In the genomic region with DNA sequence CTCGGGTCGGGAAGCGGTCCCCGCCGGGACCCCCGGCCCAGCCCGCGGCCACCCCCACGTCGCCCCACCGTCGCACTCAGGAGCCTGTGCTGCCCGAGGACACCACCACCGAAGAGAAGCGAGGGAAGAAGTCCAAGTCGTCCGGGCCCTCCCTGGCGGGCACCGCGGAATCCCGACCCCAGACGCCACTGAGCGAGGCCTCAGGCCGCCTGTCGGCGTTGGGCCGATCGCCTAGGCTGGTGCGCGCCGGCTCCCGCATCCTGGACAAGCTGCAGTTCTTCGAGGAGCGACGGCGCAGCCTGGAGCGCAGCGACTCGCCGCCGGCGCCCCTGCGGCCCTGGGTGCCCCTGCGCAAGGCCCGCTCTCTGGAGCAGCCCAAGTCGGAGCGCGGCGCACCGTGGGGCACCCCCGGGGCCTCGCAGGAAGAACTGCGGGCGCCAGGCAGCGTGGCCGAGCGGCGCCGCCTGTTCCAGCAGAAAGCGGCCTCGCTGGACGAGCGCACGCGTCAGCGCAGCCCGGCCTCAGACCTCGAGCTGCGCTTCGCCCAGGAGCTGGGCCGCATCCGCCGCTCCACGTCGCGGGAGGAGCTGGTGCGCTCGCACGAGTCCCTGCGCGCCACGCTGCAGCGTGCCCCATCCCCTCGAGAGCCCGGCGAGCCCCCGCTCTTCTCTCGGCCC, we compare ENCODE assay signal across 16 cellular contexts. TPM values are rescaled to one million over a fixed set of nuclear protein-coding genes. Genes with fewer than 3 reads are reported as not detected.
A peak's percentile ranks its signal among the peaks of the same experiment; 100 is the strongest.
DNase-seq lines count a peak whose midpoint lies in the region; ATAC-seq, FAIRE-seq and TF ChIP-seq lines count a peak whose summit lies in the region.
"Had no signal": no experiment of that assay in that cellular context is flagged by ENCODE, and none has a peak within 500 bp of the region (broad histone marks: within the 10 kb centered on the region; RNA-seq: fewer than 3 reads in every experiment).

No MANE protein-coding gene starts in this region.

- H3K4me3 Mint-ChIP-seq in endodermal cell (no peak overlapping the region), nephron progenitor cell (no peak overlapping the region), type B pancreatic cell (no peak overlapping the region)
- peak overlapping the region in 2 of 10 donors; percentile 23 to 38 for H3K4me3 Mint-ChIP-seq in naive thymus-derived CD4-positive, alpha-beta T cell
- H3K4me3 Mint-ChIP-seq: central memory CD8-positive, alpha-beta T cell; nephron had no signal

- in situ Hi-C loops in HepG2 (cut with HindIII; ENCODE audit: extremely low pct_ligation_motif_present, low pct_unique_long_range_greater_than_20kb) = no loop called here

- no peaks in the 10 kb centered on the region for H3K9me3 Mint-ChIP-seq in endodermal cell
- no peaks in the 10 kb centered on the region for H3K9me3 Mint-ChIP-seq in nephron progenitor cell
- H3K9me3 Mint-ChIP-seq in type B pancreatic cell = no peaks in the 10 kb centered on the region
- no peaks in the 10 kb centered on the region for H3K9me3 Mint-ChIP-seq in naive thymus-derived CD4-positive, alpha-beta T cell
- H3K9me3 Mint-ChIP-seq: activated naive CD4-positive, alpha-beta T cell treated with anti-CD3 and anti-CD28 coated beads, Interleukin-2, amount 50 U/mL, for 72 hours; central memory CD8-positive, alpha-beta T cell; nephron; stimulated activated naive B cell treated with anti-CD40 and anti-IgM and Interleukin-4, amounts not matched to agents 10 μg/mL and 1 μg/mL and 100 μg/mL, for 72 hours had no signal

- TF ChIP-seq CTCF in HepG2 (CRISPR knock-in tag; IDR thresholded peaks at IDR 0.05) = no peak
- TF ChIP-seq CTCF in right lobe of liver (IDR thresholded peaks at IDR 0.05) = no peak
- TF ChIP-seq CTCF in endodermal cell (conservative IDR thresholded peaks at IDR 0.05) = no peak
- no peak for TF ChIP-seq CTCF in nephron progenitor cell (IDR thresholded peaks at IDR 0.05)
- TF ChIP-seq CTCF in type B pancreatic cell (conservative IDR thresholded peaks at IDR 0.05) = no peak

- H3K9ac ChIP-seq in HepG2 (ENCODE audit: insufficient read depth, low read depth, low read length) (no peak overlapping the region), endodermal cell (ENCODE audit: extremely low read depth, low read length, poor library complexity, severe bottlenecking) (no peak overlapping the region)

- no peaks in the 10 kb centered on the region for H3K79me2 ChIP-seq in HepG2 (ENCODE audit: insufficient read depth, low read length)

- H3K27me3 Mint-ChIP-seq in endodermal cell (ENCODE audit: insufficient read depth) (peaks cover 92% of the 10 kb centered on the region), nephron progenitor cell (ENCODE audit: low read depth, poor library complexity) (peaks cover 44% of the 10 kb centered on the region), type B pancreatic cell (peaks cover 38% of the 10 kb centered on the region)
- H3K27me3 Mint-ChIP-seq in naive thymus-derived CD4-positive, alpha-beta T cell = peaks cover 5 to 55% (median 9%) of the 10 kb centered on the region in 5 donors

- no peak overlapping the region for H2AFZ ChIP-seq in HepG2 (ENCODE audit: low read length)

- no peak for FAIRE-seq in HepG2 (lab: Jason Lieb, UNC)
- FAIRE-seq: D721Med had no signal

- peak overlapping the region in 1 of 3 experiments; percentile 39; a peak in 1 of 6 replicates for H3K4me3 ChIP-seq in HepG2 (replicated peaks in 1 of 3; ENCODE audit: insufficient read depth in 1 of 3, low read depth in 2 of 3, low read length in 3 of 3)
- H3K4me3 ChIP-seq in right lobe of liver = no peak overlapping the region
- H3K4me3 ChIP-seq in endodermal cell (ENCODE audit: low read length) = no peak overlapping the region
- peak overlapping the region in 1 of 2 donors; percentile 11 for H3K4me3 ChIP-seq in aorta (ENCODE audit: low read length in 2 of 2)
- no peak overlapping the region for H3K4me3 ChIP-seq in naive thymus-derived CD4-positive, alpha-beta T cell (ENCODE audit: low read length)
- H3K4me3 ChIP-seq: left ventricle myocardium inferior, SJCRH30 had no signal

- TF ChIP-seq EP300 in HepG2 (IDR thresholded peaks at IDR 0.05; ENCODE audit: low read depth in 2 of 2, low read length in 2 of 2) = no peak
- TF ChIP-seq EP300 in HepG2 (CRISPR knock-in tag; IDR thresholded peaks at IDR 0.05; ENCODE audit: borderline replicate concordance) = no peak

- no peaks in the 10 kb centered on the region for H3K4me1 ChIP-seq in HepG2 (ENCODE audit: insufficient read depth, low read length)
- H3K4me1 ChIP-seq in right lobe of liver = no peaks in the 10 kb centered on the region
- H3K4me1 ChIP-seq in endodermal cell (ENCODE audit: control insufficient read depth, insufficient read depth, low read length) = no peaks in the 10 kb centered on the region
- H3K4me1 ChIP-seq in aorta (ENCODE audit: control insufficient read depth in 1 of 2, insufficient read depth in 2 of 2, low read length in 2 of 2) = peaks cover 0 to 4% of the 10 kb centered on the region in 2 donors
- no peaks in the 10 kb centered on the region for H3K4me1 ChIP-seq in naive thymus-derived CD4-positive, alpha-beta T cell (ENCODE audit: control insufficient read depth in 2 of 2, insufficient read depth in 2 of 2, low read length in 2 of 2)

- intact Hi-C loops in HepG2 (cut with micrococcal nuclease; ENCODE audit: unreplicated experiment) = no loop called here
- intact Hi-C loops in right lobe of liver (cut with DNase I) = no loop called here
- intact Hi-C loops in aorta (cut with DNase I) = loop anchor here in 1 of 2 donors (5.0 kb wide), 1 partner anchor 49 kb away; the partner anchor contains the start of gene GMPPA
- intact Hi-C loops in naive thymus-derived CD4-positive, alpha-beta T cell (cut with micrococcal nuclease) = no loop called here

- TF ChIP-seq POLR2A in HepG2 (IDR thresholded peaks at IDR 0.05; ENCODE audit: insufficient read depth in 1 of 2, low read depth in 2 of 2, low read length in 2 of 2) (no peak), right lobe of liver (IDR thresholded peaks at IDR 0.05) (no peak)

- H3K9me3 ChIP-seq in HepG2 (ENCODE audit: low read length) (no peaks in the 10 kb centered on the region), right lobe of liver (no peaks in the 10 kb centered on the region), endodermal cell (ENCODE audit: control insufficient read depth, low read length) (no peaks in the 10 kb centered on the region), aorta (ENCODE audit: control insufficient read depth, low read length) (no peaks in the 10 kb centered on the region)
- H3K9me3 ChIP-seq in naive thymus-derived CD4-positive, alpha-beta T cell (ENCODE audit: control insufficient read depth in 2 of 3, low read length in 3 of 3) = no peaks in the 10 kb centered on the region
- H3K9me3 ChIP-seq: left ventricle myocardium inferior, SJCRH30 had no signal

- ATAC-seq in HepG2 (peak; percentile 21), right lobe of liver (no peak), aorta (ENCODE audit: low FRiP score) (no peak)
- no peak for ATAC-seq in naive thymus-derived CD4-positive, alpha-beta T cell

- no TSS peak for BruUV-seq in HepG2 (replicated peaks; lab: Mats Ljungman, UMichigan)

- TF ChIP-seq RAD21 in HepG2 (CRISPR knock-in tag; IDR thresholded peaks at IDR 0.05) = no peak

- POLR2A ChIA-PET in HepG2 (lab: Yijun Ruan, JAX) = no interaction called here
- POLR2A ChIA-PET in naive thymus-derived CD4-positive, alpha-beta T cell (lab: Charles Lee) = no interaction called here

- H3K36me3 Mint-ChIP-seq in endodermal cell (ENCODE audit: low read depth) (no peaks in the 10 kb centered on the region), nephron progenitor cell (ENCODE audit: low read depth) (peaks cover 6% of the 10 kb centered on the region), type B pancreatic cell (peaks cover 6% of the 10 kb centered on the region)
- peaks cover 0 to 15% (median 0%) of the 10 kb centered on the region in 5 donors for H3K36me3 Mint-ChIP-seq in naive thymus-derived CD4-positive, alpha-beta T cell
- H3K36me3 Mint-ChIP-seq: activated naive CD4-positive, alpha-beta T cell treated with anti-CD3 and anti-CD28 coated beads, Interleukin-2, amount 50 U/mL, for 72 hours; stimulated activated naive B cell treated with anti-CD40 and anti-IgM and Interleukin-4, amounts not matched to agents 10 μg/mL and 1 μg/mL and 100 μg/mL, for 72 hours had no signal

- no peaks in the 10 kb centered on the region for H3K36me3 ChIP-seq in HepG2 (replicated peaks in 1 of 2; ENCODE audit: control insufficient read depth in 1 of 2, insufficient read depth in 2 of 2, low read length in 2 of 2)
- H3K36me3 ChIP-seq in right lobe of liver = no peaks in the 10 kb centered on the region
- H3K36me3 ChIP-seq in endodermal cell (ENCODE audit: control insufficient read depth, insufficient read depth, low read length) = no peaks in the 10 kb centered on the region
- H3K36me3 ChIP-seq in aorta (ENCODE audit: control insufficient read depth in 1 of 2, insufficient read depth in 2 of 2, low read length in 1 of 2) = peaks cover 0 to 4% of the 10 kb centered on the region in 2 donors
- no peaks in the 10 kb centered on the region for H3K36me3 ChIP-seq in naive thymus-derived CD4-positive, alpha-beta T cell (ENCODE audit: control insufficient read depth in 2 of 3, insufficient read depth in 3 of 3, low read length in 3 of 3)

- H3K4me1 Mint-ChIP-seq in endodermal cell (peaks cover 4% of the 10 kb centered on the region), nephron progenitor cell (peaks cover 49% of the 10 kb centered on the region), type B pancreatic cell (ENCODE audit: unreplicated experiment) (peaks cover 13% of the 10 kb centered on the region)
- H3K4me1 Mint-ChIP-seq in naive thymus-derived CD4-positive, alpha-beta T cell = peaks cover 0 to 12% (median 4%) of the 10 kb centered on the region in 7 donors
- H3K4me1 Mint-ChIP-seq: central memory CD8-positive, alpha-beta T cell had no signal

- no peak overlapping the region; the same call in 1 of the 2 replicates for H3K4me2 ChIP-seq in HepG2 (ENCODE audit: low read depth, low read length)

- H3K27me3 ChIP-seq in HepG2 (ENCODE audit: control insufficient read depth in 1 of 2, insufficient read depth in 2 of 2, low read length in 2 of 2) (peaks cover 66 to 100% of the 10 kb centered on the region in 2 experiments), right lobe of liver (no peaks in the 10 kb centered on the region), endodermal cell (ENCODE audit: control insufficient read depth, insufficient read depth, low read length, poor library complexity, severe bottlenecking) (peaks cover 5% of the 10 kb centered on the region), aorta (ENCODE audit: control insufficient read depth in 1 of 2, insufficient read depth in 2 of 2, low read length in 1 of 2) (no peaks in the 10 kb centered on the region)
- no peaks in the 10 kb centered on the region for H3K27me3 ChIP-seq in naive thymus-derived CD4-positive, alpha-beta T cell (ENCODE audit: control insufficient read depth in 2 of 2, insufficient read depth in 2 of 2, low read length in 2 of 2)
- H3K27me3 ChIP-seq: SJCRH30 had no signal

- H3K27ac Mint-ChIP-seq in endodermal cell (no peak overlapping the region), nephron progenitor cell (no peak overlapping the region), type B pancreatic cell (no peak overlapping the region)
- no peak overlapping the region for H3K27ac Mint-ChIP-seq in naive thymus-derived CD4-positive, alpha-beta T cell
- H3K27ac Mint-ChIP-seq: activated naive CD4-positive, alpha-beta T cell treated with anti-CD3 and anti-CD28 coated beads, Interleukin-2, amount 50 U/mL, for 72 hours; nephron; stimulated activated naive B cell treated with anti-CD40 and anti-IgM and Interleukin-4, amounts not matched to agents 10 μg/mL and 1 μg/mL and 100 μg/mL, for 72 hours had no signal

- DNase-seq in HepG2 (ENCODE audit: low spot score) (no peak), right lobe of liver (no peak), endodermal cell (peak; percentile 85), nephron progenitor cell (peak; percentile 44), aorta (peak in 1 of 2 donors; percentile 40), midbrain (lab: John Stamatoyannopoulos, UW) (no peak), type B pancreatic cell (ENCODE audit: extremely low spot score, unreplicated experiment) (no peak)
- no peak for DNase-seq in naive thymus-derived CD4-positive, alpha-beta T cell
- DNase-seq: left ventricle myocardium inferior; NCI-H2171; SJCRH30; stimulated activated naive B cell treated with anti-CD40 and anti-IgM and Interleukin-4, amounts not matched to agents 10 μg/mL and 1 μg/mL and 100 μg/mL, for 72 hours had no signal

- 29% methylated on average over 32 of the region's 88 CpGs for WGBS in HepG2 (ENCODE audit: low lambda C conversion rate)
- 14% methylated on average over 12 of the region's 88 CpGs for WGBS in right lobe of liver (ENCODE audit: insufficient coverage, low coverage, low lambda C conversion rate, missing lambda C conversion rate)
- WGBS in endodermal cell (ENCODE audit: insufficient coverage in 1 of 2, insufficient read length in 1 of 2), 2 experiments = 92 to 94% methylated on average over 83 to 88 of the region's 88 CpGs
- 64 to 69% methylated on average over 83 to 88 of the region's 88 CpGs for WGBS in aorta, 2 donors

- CTCF ChIA-PET in HepG2 (lab: Yijun Ruan, JAX; ENCODE audit: low intra/inter-chr PET ratio, low total read pairs) = no interaction called here
- CTCF ChIA-PET in naive thymus-derived CD4-positive, alpha-beta T cell (lab: Charles Lee) = no interaction called here

- H3K27ac ChIP-seq in HepG2 (ENCODE audit: extremely low read length, insufficient read depth, low read length) (no peak overlapping the region), right lobe of liver (no peak overlapping the region), endodermal cell (ENCODE audit: low read depth, low read length) (no peak overlapping the region), aorta (ENCODE audit: low read depth in 1 of 2, low read length in 2 of 2) (peak overlapping the region; percentile 43 to 93)
- H3K27ac ChIP-seq in naive thymus-derived CD4-positive, alpha-beta T cell (ENCODE audit: low read depth, low read length) = no peak overlapping the region
- H3K27ac ChIP-seq: left ventricle myocardium inferior, SJCRH30 had no signal

- H4K20me1 ChIP-seq in HepG2 (ENCODE audit: insufficient read depth, low read length) = peaks cover 4% of the 10 kb centered on the region; the same call in 1 of the 2 replicates

RNA-seq across cellular contexts. Expression of gene SPEG, which starts 13.6 kb away (rescaled TPM):
- total RNA-seq in HepG2 (2016; rRNA removed; fragmentation: Illumina TruSeq; extraction: Trizol) (0.18 TPM in 1 of 2 replicates, not detected in the other), right lobe of liver (1 to 10 TPM in 1 of 6 experiments, under 1 TPM in 5; 0.24 to 1.5 (median 0.48) TPM), endodermal cell (10 to 100 TPM; 23.1 to 29.8 TPM), aorta (100 to 1,000 TPM; 261 to 453 TPM), type B pancreatic cell (ENCODE audit: low replicate concordance) (11.5 and 49.4 TPM in 2 replicates)
- total RNA-seq in HepG2 (2016; cell fraction: cytosol; rRNA removed; fragmentation: Illumina TruSeq; extraction: Trizol; ENCODE audit: low read depth) = 0.51 TPM in 1 of 2 replicates, not detected in the other
- total RNA-seq in HepG2 (2016; cell fraction: insoluble cytoplasmic fraction; rRNA removed; fragmentation: Illumina TruSeq; extraction: Trizol) = 0.06 TPM in 1 of 2 replicates, not detected in the other
- 0.12 and 1.1 TPM in 2 replicates for total RNA-seq in HepG2 (2016; cell fraction: membrane; rRNA removed; fragmentation: Illumina TruSeq; extraction: Trizol)
- total RNA-seq in HepG2 (2016; cell fraction: nucleus; rRNA removed; fragmentation: Illumina TruSeq; extraction: Trizol) = 0.71 TPM in 1 of 2 replicates, not detected in the other
- polyA plus RNA-seq in HepG2 (2011; rRNA removed) (0.24 and 0.94 TPM in 2 replicates), aorta (1,000 to 10,000 TPM in 1 of 2 donors, 10 to 100 TPM in 1; 81.6 to 1,108 TPM)
- 0.13 and 0.20 TPM in 2 replicates for polyA plus RNA-seq in HepG2 (2011; cell fraction: cytosol; rRNA removed)
- polyA plus RNA-seq in HepG2 (2011; cell fraction: nucleus; rRNA removed) = 0.45 and 1.0 TPM in 2 replicates
- 0.93 and 1.4 TPM in 2 replicates for polyA plus RNA-seq in HepG2 (2012)
- polyA plus RNA-seq in HepG2 (2016; cell fraction: cytosol; fragmentation: Illumina TruSeq; extraction: Trizol; ENCODE audit: low read depth) = 0.38 and 0.63 TPM in 2 replicates
- 0.98 TPM in 1 of 2 replicates, not detected in the other for polyA plus RNA-seq in HepG2 (2016; cell fraction: insoluble cytoplasmic fraction; fragmentation: Illumina TruSeq; extraction: Trizol; ENCODE audit: low read depth)
- 0.58 and 1.4 TPM in 2 replicates for polyA plus RNA-seq in HepG2 (2016; cell fraction: membrane; fragmentation: Illumina TruSeq; extraction: Trizol; ENCODE audit: low read depth)
- polyA plus RNA-seq in HepG2 (2016; cell fraction: nucleus; fragmentation: Illumina TruSeq; extraction: Trizol; ENCODE audit: insufficient read depth, low read depth) = 0.41 TPM in 1 of 2 replicates, not detected in the other
- 0.44 and 4.0 TPM in 2 replicates for polyA minus RNA-seq in HepG2 (2011; rRNA and poly(A)+ RNA removed; ENCODE audit: low replicate concordance)
- not detected in 2 replicates for polyA minus RNA-seq in HepG2 (2011; cell fraction: cytosol; rRNA and poly(A)+ RNA removed)
- 0.37 and 1.8 TPM in 2 replicates for polyA minus RNA-seq in HepG2 (2011; cell fraction: nucleus; rRNA and poly(A)+ RNA removed)
- polyA plus RNA-seq in endodermal cell (2013, experiment 1 of 2) = 42.6 TPM
- 38.8 TPM for polyA plus RNA-seq in endodermal cell (2013, experiment 2 of 2)
- 10 to 100 TPM in 4 of 5 experiments, under 1 TPM in 1; 0.41 to 23.2 (median 15.0) TPM for total RNA-seq in naive thymus-derived CD4-positive, alpha-beta T cell
- polyA plus RNA-seq in naive thymus-derived CD4-positive, alpha-beta T cell = under 1 TPM; 0.26 to 0.76 TPM

RNA-seq across cellular contexts. Expression of gene DES, which starts 30.1 kb away (rescaled TPM):
- total RNA-seq in HepG2 (2016; rRNA removed; fragmentation: Illumina TruSeq; extraction: Trizol) (not detected in 2 replicates), right lobe of liver (10 to 100 TPM in 1 of 6 experiments, 1 to 10 TPM in 5; 1.2 to 25.6 (median 2.5) TPM), endodermal cell (1 to 10 TPM; 1.1 to 3.5 TPM), aorta (100 to 1,000 TPM; 282 to 314 TPM), type B pancreatic cell (ENCODE audit: low replicate concordance) (1.4 and 9.3 TPM in 2 replicates)
- 0.10 TPM in 1 of 2 replicates, not detected in the other for total RNA-seq in HepG2 (2016; cell fraction: cytosol; rRNA removed; fragmentation: Illumina TruSeq; extraction: Trizol; ENCODE audit: low read depth)
- total RNA-seq in HepG2 (2016; cell fraction: insoluble cytoplasmic fraction; rRNA removed; fragmentation: Illumina TruSeq; extraction: Trizol) = not detected in 2 replicates
- not detected in 2 replicates for total RNA-seq in HepG2 (2016; cell fraction: membrane; rRNA removed; fragmentation: Illumina TruSeq; extraction: Trizol)
- total RNA-seq in HepG2 (2016; cell fraction: nucleus; rRNA removed; fragmentation: Illumina TruSeq; extraction: Trizol) = not detected in 2 replicates
- polyA plus RNA-seq in HepG2 (2011; rRNA removed) (0.21 TPM in 1 of 2 replicates, not detected in the other), aorta (100 to 1,000 TPM in 1 of 2 donors, 10 to 100 TPM in 1; 22.5 to 145 TPM)
- polyA plus RNA-seq in HepG2 (2011; cell fraction: cytosol; rRNA removed) = 0.05 and 0.09 TPM in 2 replicates
- 0.51 TPM in 1 of 2 replicates, not detected in the other for polyA plus RNA-seq in HepG2 (2011; cell fraction: nucleus; rRNA removed)
- not detected in 2 replicates for polyA plus RNA-seq in HepG2 (2012)
- not detected in 2 replicates for polyA plus RNA-seq in HepG2 (2016; cell fraction: cytosol; fragmentation: Illumina TruSeq; extraction: Trizol; ENCODE audit: low read depth)
- polyA plus RNA-seq in HepG2 (2016; cell fraction: insoluble cytoplasmic fraction; fragmentation: Illumina TruSeq; extraction: Trizol; ENCODE audit: low read depth) = not detected in 2 replicates
- not detected in 2 replicates for polyA plus RNA-seq in HepG2 (2016; cell fraction: membrane; fragmentation: Illumina TruSeq; extraction: Trizol; ENCODE audit: low read depth)
- not detected in 2 replicates for polyA plus RNA-seq in HepG2 (2016; cell fraction: nucleus; fragmentation: Illumina TruSeq; extraction: Trizol; ENCODE audit: insufficient read depth, low read depth)
- polyA minus RNA-seq in HepG2 (2011; rRNA and poly(A)+ RNA removed; ENCODE audit: low replicate concordance) = 0.06 and 8.3 TPM in 2 replicates
- polyA minus RNA-seq in HepG2 (2011; cell fraction: cytosol; rRNA and poly(A)+ RNA removed) = not detected in 2 replicates
- polyA minus RNA-seq in HepG2 (2011; cell fraction: nucleus; rRNA and poly(A)+ RNA removed) = not detected in 2 replicates
- polyA plus RNA-seq in endodermal cell (2013, experiment 1 of 2) = 0.96 TPM
- polyA plus RNA-seq in endodermal cell (2013, experiment 2 of 2) = 0.99 TPM
- total RNA-seq in naive thymus-derived CD4-positive, alpha-beta T cell = 1 to 10 TPM in 1 of 5 experiments, not detected in 4; 1.5 TPM
- polyA plus RNA-seq in naive thymus-derived CD4-positive, alpha-beta T cell = not detected
- total RNA-seq: activated naive CD4-positive, alpha-beta T cell treated with anti-CD3 and anti-CD28 coated beads, Interleukin-2, amount 50 U/mL, for 72 hours had no signal

RNA-seq across cellular contexts. Expression of gene GMPPA, which starts 50.5 kb away (rescaled TPM):
- total RNA-seq in HepG2 (2016; rRNA removed; fragmentation: Illumina TruSeq; extraction: Trizol) = 81.1 and 88.7 TPM in 2 replicates
- total RNA-seq in HepG2 (2016; cell fraction: cytosol; rRNA removed; fragmentation: Illumina TruSeq; extraction: Trizol; ENCODE audit: low read depth) = 41.1 and 50.9 TPM in 2 replicates
- total RNA-seq in HepG2 (2016; cell fraction: insoluble cytoplasmic fraction; rRNA removed; fragmentation: Illumina TruSeq; extraction: Trizol) = 81.2 and 82.9 TPM in 2 replicates
- 59.8 and 79.0 TPM in 2 replicates for total RNA-seq in HepG2 (2016; cell fraction: membrane; rRNA removed; fragmentation: Illumina TruSeq; extraction: Trizol)
- total RNA-seq in HepG2 (2016; cell fraction: nucleus; rRNA removed; fragmentation: Illumina TruSeq; extraction: Trizol) = 39.6 and 46.3 TPM in 2 replicates
- polyA plus RNA-seq in HepG2 (2011; rRNA removed) = 106 and 115 TPM in 2 replicates
- polyA plus RNA-seq in HepG2 (2011; cell fraction: cytosol; rRNA removed) = 98.1 and 128 TPM in 2 replicates
- polyA plus RNA-seq in HepG2 (2011; cell fraction: nucleus; rRNA removed) = 123 and 155 TPM in 2 replicates
- polyA plus RNA-seq in HepG2 (2012) = 44.8 and 45.3 TPM in 2 replicates
- polyA plus RNA-seq in HepG2 (2016; cell fraction: cytosol; fragmentation: Illumina TruSeq; extraction: Trizol; ENCODE audit: low read depth) = 40.7 and 53.5 TPM in 2 replicates
- 88.1 and 98.3 TPM in 2 replicates for polyA plus RNA-seq in HepG2 (2016; cell fraction: insoluble cytoplasmic fraction; fragmentation: Illumina TruSeq; extraction: Trizol; ENCODE audit: low read depth)
- polyA plus RNA-seq in HepG2 (2016; cell fraction: membrane; fragmentation: Illumina TruSeq; extraction: Trizol; ENCODE audit: low read depth) = 54.7 and 71.1 TPM in 2 replicates
- polyA plus RNA-seq in HepG2 (2016; cell fraction: nucleus; fragmentation: Illumina TruSeq; extraction: Trizol; ENCODE audit: insufficient read depth, low read depth) = 87.2 and 90.5 TPM in 2 replicates
- polyA minus RNA-seq in HepG2 (2011; rRNA and poly(A)+ RNA removed; ENCODE audit: low replicate concordance) = 98.5 and 174 TPM in 2 replicates
- polyA minus RNA-seq in HepG2 (2011; cell fraction: cytosol; rRNA and poly(A)+ RNA removed) = 43.2 and 68.0 TPM in 2 replicates
- polyA minus RNA-seq in HepG2 (2011; cell fraction: nucleus; rRNA and poly(A)+ RNA removed) = 32.6 and 38.2 TPM in 2 replicates
- 10 to 100 TPM; 21.7 to 54.1 (median 40.2) TPM for total RNA-seq in right lobe of liver
- total RNA-seq in endodermal cell = 10 to 100 TPM; 36.9 to 38.2 TPM
- 23.4 TPM for polyA plus RNA-seq in endodermal cell (2013, experiment 1 of 2)
- polyA plus RNA-seq in endodermal cell (2013, experiment 2 of 2) = 22.9 TPM
- total RNA-seq in aorta = 10 to 100 TPM; 38.5 to 42.3 TPM
- 100 to 1,000 TPM in 1 of 2 donors, 10 to 100 TPM in 1; 17.0 to 135 TPM for polyA plus RNA-seq in aorta
- 34.4 and 48.8 TPM in 2 replicates for total RNA-seq in type B pancreatic cell (ENCODE audit: low replicate concordance)
- total RNA-seq in naive thymus-derived CD4-positive, alpha-beta T cell = 10 to 100 TPM; 22.4 to 58.3 (median 37.2) TPM
- polyA plus RNA-seq in naive thymus-derived CD4-positive, alpha-beta T cell = 10 to 100 TPM; 11.8 to 23.8 TPM

Comparison
In these comparisons a context has a peak if more than half of its experiments do, and no peak if none do; other contexts are left out.
1. DNase-seq: peak in endodermal cell (single experiment) and nephron progenitor cell (single experiment); none in HepG2 (single experiment), right lobe of liver (0 of 3), midbrain (single experiment), type B pancreatic cell (single experiment) and naive thymus-derived CD4-positive, alpha-beta T cell (0 of 9).
2. H3K27ac ChIP-seq: peak in aorta (2 of 2); none in HepG2 (single experiment), right lobe of liver (0 of 3), endodermal cell (single experiment) and naive thymus-derived CD4-positive, alpha-beta T cell (single experiment).
3. RNA of gene DES, which starts 30.1 kb away (total RNA-seq): 282 to 314 TPM in aorta; 1.4 to 9.3 TPM in type B pancreatic cell, 1.1 to 3.5 TPM in endodermal cell, 1.2 to 25.6 TPM in right lobe of liver, 0.10 TPM in HepG2 and 1.5 TPM in naive thymus-derived CD4-positive, alpha-beta T cell; every median in the first group is over 10 times any median in the second.